10 cellular contexts compared by ENCODE assay signal in genomic region chr16:85136705-85137322, GRCh38. TPM values are rescaled to one million over a fixed set of nuclear protein-coding genes. Genes with fewer than 3 reads are reported as not detected.
DNase-seq lines count a peak whose midpoint lies in the region; ATAC-seq and TF ChIP-seq lines count a peak whose summit lies in the region.
"Had no signal": no experiment of that assay in that cellular context is flagged by ENCODE, and none has a peak within 500 bp of the region (broad histone marks: within the 10 kb centered on the region; RNA-seq: fewer than 3 reads in every experiment).

No MANE protein-coding gene starts in this region.

- DNase-seq in CD14-positive monocyte (ENCODE audit: low spot score) (no peak), RWPE2 (ENCODE audit: low spot score) (no peak), fibroblast of the conjunctiva (ENCODE audit: low read depth) (peak; percentile 42), ovary (peak; percentile 77 to 84 (median 77)), NCI-H1694 (lab: John Stamatoyannopoulos, UW) (no peak), Kasumi-1 (lab: John Stamatoyannopoulos, UW) (no peak)
- DNase-seq in activated CD4-positive, alpha-beta T cell treated with anti-CD3 and anti-CD28 coated beads for 36 hours: no peak
- DNase-seq: DND-41 had no signal

- no peaks in the 10 kb centered on the region for H3K27me3 ChIP-seq in RWPE2 (ENCODE audit: insufficient read depth, poor library complexity, severe bottlenecking)
- no peaks in the 10 kb centered on the region for H3K27me3 ChIP-seq in ovary
- H3K27me3 ChIP-seq: cardiac muscle cell had no signal

- H3K4me1 Mint-ChIP-seq in CD14-positive monocyte: peaks cover 43% of the 10 kb centered on the region
- H3K4me1 Mint-ChIP-seq in activated CD4-positive, alpha-beta T cell treated with anti-CD3 and anti-CD28 coated beads for 36 hours: peaks cover 12% of the 10 kb centered on the region

- no peak for TF ChIP-seq POLR2A in ovary (IDR thresholded peaks at IDR 0.05)

- peaks cover 8 to 14% (median 13%) of the 10 kb centered on the region in 3 donors for H3K27me3 Mint-ChIP-seq in CD14-positive monocyte (ENCODE audit: low read depth in 3 of 3)
- H3K27me3 Mint-ChIP-seq in activated CD4-positive, alpha-beta T cell treated with anti-CD3 and anti-CD28 coated beads for 36 hours: peaks cover 32% of the 10 kb centered on the region

- no peak overlapping the region for H3K4me3 ChIP-seq in RWPE2 (ENCODE audit: severe bottlenecking)
- H3K4me3 ChIP-seq in ovary: no peak overlapping the region
- H3K4me3 ChIP-seq: cardiac muscle cell had no signal

- POLR2A ChIA-PET in activated CD4-positive, alpha-beta T cell treated with anti-CD3 and anti-CD28 coated beads for 36 hours (lab: Charles Lee): no interaction called here

- ATAC-seq in RWPE2 (ENCODE audit: low read depth) (peak; percentile 46), GM21367 (IDR thresholded peaks at IDR 0.05; ENCODE audit: unreplicated experiment) (no peak)
- ATAC-seq in activated CD4-positive, alpha-beta T cell treated with anti-CD3 and anti-CD28 coated beads for 36 hours: no peak

- TF ChIP-seq CTCF in CD14-positive monocyte (IDR thresholded peaks at IDR 0.05) (no peak), RWPE2 (IDR thresholded peaks at IDR 0.05; ENCODE audit: poor library complexity, severe bottlenecking) (no peak), ovary (IDR thresholded peaks at IDR 0.05) (no peak)

- peaks cover 2 to 3% of the 10 kb centered on the region in 2 donors for H3K36me3 Mint-ChIP-seq in CD14-positive monocyte
- H3K36me3 Mint-ChIP-seq in activated CD4-positive, alpha-beta T cell treated with anti-CD3 and anti-CD28 coated beads for 36 hours (ENCODE audit: low read depth): no peaks in the 10 kb centered on the region

- peak overlapping the region; percentile 79 to 91 for H3K4me3 Mint-ChIP-seq in CD14-positive monocyte
- no peak overlapping the region for H3K4me3 Mint-ChIP-seq in activated CD4-positive, alpha-beta T cell treated with anti-CD3 and anti-CD28 coated beads for 36 hours

- H3K9me3 ChIP-seq in RWPE2 (ENCODE audit: severe bottlenecking): no peaks in the 10 kb centered on the region
- H3K9me3 ChIP-seq in ovary: no peaks in the 10 kb centered on the region

- WGBS in ovary, 3 donors: 21 to 33% (median 25%) methylated on average over 17 of the region's 17 CpGs

- H3K36me3 ChIP-seq in RWPE2 (ENCODE audit: low read depth) (no peaks in the 10 kb centered on the region), ovary (no peaks in the 10 kb centered on the region)
- H3K36me3 ChIP-seq: cardiac muscle cell had no signal

- H3K9me3 Mint-ChIP-seq in CD14-positive monocyte: peaks cover 2 to 8% (median 5%) of the 10 kb centered on the region in 7 donors
- no peaks in the 10 kb centered on the region for H3K9me3 Mint-ChIP-seq in activated CD4-positive, alpha-beta T cell treated with anti-CD3 and anti-CD28 coated beads for 36 hours (ENCODE audit: low read depth)

- H3K4me1 ChIP-seq in RWPE2 (ENCODE audit: insufficient read depth, poor library complexity, severe bottlenecking) (no peaks in the 10 kb centered on the region), ovary (ENCODE audit: insufficient read depth) (peaks cover 11% of the 10 kb centered on the region)

- CTCF ChIA-PET in activated CD4-positive, alpha-beta T cell treated with anti-CD3 and anti-CD28 coated beads for 36 hours (lab: Charles Lee): interaction anchor here (0.6 kb wide), 1 partner anchor 576 kb away, joined by 3 read pairs; no protein-coding TSS in a partner anchor

- H3K27ac ChIP-seq in RWPE2 (ENCODE audit: poor library complexity, severe bottlenecking) (no peak overlapping the region), ovary (peak overlapping the region; percentile 16 to 85)
- H3K27ac ChIP-seq: cardiac muscle cell had no signal

- TF ChIP-seq EP300 in ovary (IDR thresholded peaks at IDR 0.05): no peak

- intact Hi-C loops in CD14-positive monocyte (cut with micrococcal nuclease): no loop called here
- intact Hi-C loops in ovary (cut with DNase I): loop anchor here in 1 of 4 donors (10.0 kb wide), 1 partner anchor 98 kb away; no protein-coding TSS in a partner anchor
- intact Hi-C loops in activated CD4-positive, alpha-beta T cell treated with anti-CD3 and anti-CD28 coated beads for 36 hours (cut with DNase I, micrococcal nuclease): no loop called here

- peak overlapping the region; percentile 94 to 97 (median 96) for H3K27ac Mint-ChIP-seq in CD14-positive monocyte
- H3K27ac Mint-ChIP-seq in activated CD4-positive, alpha-beta T cell treated with anti-CD3 and anti-CD28 coated beads for 36 hours: no peak overlapping the region

RNA-seq across cellular contexts. Expression of gene CIBAR2, which starts 24.5 kb away (rescaled TPM):
- polyA plus RNA-seq in CD14-positive monocyte: not detected
- 10 to 100 TPM in 1 of 7 donors, 1 to 10 TPM in 4, not detected in 2; 1.1 to 13.0 (median 1.7) TPM for total RNA-seq in ovary
- under 1 TPM in 1 of 2 donors, not detected in 1; 0.18 TPM for polyA plus RNA-seq in ovary
- total RNA-seq in activated CD4-positive, alpha-beta T cell treated with anti-CD3 and anti-CD28 coated beads for 36 hours: not detected
- total RNA-seq: cardiac muscle cell had no signal
- polyA plus RNA-seq: cardiac muscle cell had no signal

Comparison
In these comparisons a context has a peak if more than half of its experiments do, and no peak if none do; other contexts are left out.
1. DNase-seq: peak in fibroblast of the conjunctiva (single experiment) and ovary (5 of 5); none in CD14-positive monocyte (single experiment), RWPE2 (single experiment), activated CD4-positive, alpha-beta T cell treated with anti-CD3 and anti-CD28 coated beads for 36 hours (single experiment), NCI-H1694 (single experiment) and Kasumi-1 (0 of 2).